ENCODE assay signal across 25 cellular contexts in genomic region chr11:110522456-110522855, GRCh38.
DNase-seq lines count a peak whose midpoint lies in the region; ATAC-seq, FAIRE-seq and TF ChIP-seq lines count a peak whose summit lies in the region.
"Had no signal": no experiment of that assay in that cellular context is flagged by ENCODE, and none has a peak within 500 bp of the region (broad histone marks: within the 10 kb centered on the region; RNA-seq: fewer than 3 reads in every experiment).

No MANE protein-coding gene starts in this region.

- no peak for TF ChIP-seq CTCF in DND-41 (IDR thresholded peaks at IDR 0.05; ENCODE audit: borderline replicate concordance, extremely low read depth, low read length, poor library complexity, severe bottlenecking)
- TF ChIP-seq CTCF in bronchial epithelial cell (IDR thresholded peaks at IDR 0.05; ENCODE audit: insufficient read depth, low read length, severe bottlenecking): no peak

- H2AFZ ChIP-seq in DND-41 (ENCODE audit: low read depth, low read length): no peak overlapping the region

- FAIRE-seq in bronchial epithelial cell (lab: Jason Lieb, UNC) (no peak), urothelium cell line (lab: Jason Lieb, UNC) (no peak)
- FAIRE-seq: GM18507, GM19239, HTR-8/SVneo had no signal

- in situ Hi-C loops in KBM-7 (cut with MboI; ENCODE audit: low pct_unique_long_range_greater_than_20kb, low sequenced_read_pairs): no loop called here

- no peak overlapping the region for H3K4me3 ChIP-seq in DND-41 (ENCODE audit: low read depth in 1 of 2, low read length in 2 of 2)
- no peak overlapping the region for H3K4me3 ChIP-seq in bronchial epithelial cell (ENCODE audit: low read depth, low read length)
- H3K4me3 ChIP-seq: dorsolateral prefrontal cortex, esophagus muscularis mucosa, lower lobe of right lung, skin epidermis, thoracic aorta had no signal

- peaks cover 24 to 30% of the 10 kb centered on the region in 2 donors for H3K4me1 Mint-ChIP-seq in natural killer cell treated with Interleukin-12 subunit alpha and Interleukin-12 subunit beta and Interleukin-15 and Interleukin-18, amount 100 ng/mL, for 72 hours (ENCODE audit: low read depth in 2 of 2)
- peaks cover 13% of the 10 kb centered on the region for H3K4me1 Mint-ChIP-seq in stimulated activated memory B cell treated with anti-CD40 and anti-IgM and Interleukin-4, amounts not matched to agents 10 μg/mL and 1 μg/mL and 100 μg/mL, for 72 hours

- 0 out of 3 replicates have a peak, but pooled peaks have one; percentile 37 for ATAC-seq in DND-41 (ENCODE audit: insufficient read depth, low read depth)
- no peak for ATAC-seq in natural killer cell treated with Interleukin-12 subunit alpha and Interleukin-12 subunit beta and Interleukin-15 and Interleukin-18, amount 100 ng/mL, for 72 hours
- ATAC-seq in stimulated activated memory B cell treated with anti-CD40 and anti-IgM and Interleukin-4, amounts not matched to agents 10 μg/mL and 1 μg/mL and 100 μg/mL, for 72 hours: no peak
- ATAC-seq in GM18873 (IDR thresholded peaks at IDR 0.05; ENCODE audit: low FRiP score, unreplicated experiment): no peak
- ATAC-seq: activated CD4-positive, alpha-beta T cell treated with anti-CD3 and anti-CD28 coated beads for 36 hours had no signal

- peak overlapping the region; percentile 25 for H3K4me3 Mint-ChIP-seq in natural killer cell treated with Interleukin-12 subunit alpha and Interleukin-12 subunit beta and Interleukin-15 and Interleukin-18, amount 100 ng/mL, for 72 hours
- H3K4me3 Mint-ChIP-seq in stimulated activated memory B cell treated with anti-CD40 and anti-IgM and Interleukin-4, amounts not matched to agents 10 μg/mL and 1 μg/mL and 100 μg/mL, for 72 hours: no peak overlapping the region
- H3K4me3 Mint-ChIP-seq: activated CD4-positive, alpha-beta T cell treated with anti-CD3 and anti-CD28 coated beads for 36 hours; CD14-positive monocyte had no signal

- peaks cover 3% of the 10 kb centered on the region for H3K9me3 Mint-ChIP-seq in natural killer cell treated with Interleukin-12 subunit alpha and Interleukin-12 subunit beta and Interleukin-15 and Interleukin-18, amount 100 ng/mL, for 72 hours
- peaks cover 15% of the 10 kb centered on the region for H3K9me3 Mint-ChIP-seq in stimulated activated memory B cell treated with anti-CD40 and anti-IgM and Interleukin-4, amounts not matched to agents 10 μg/mL and 1 μg/mL and 100 μg/mL, for 72 hours

- peaks cover 6% of the 10 kb centered on the region for H3K9me3 ChIP-seq in DND-41 (ENCODE audit: insufficient read depth, low read length, severe bottlenecking)
- H3K9me3 ChIP-seq: esophagus muscularis mucosa, lower lobe of right lung, thoracic aorta had no signal

- no peaks in the 10 kb centered on the region for H3K79me2 ChIP-seq in DND-41 (ENCODE audit: insufficient read depth, low read length)

- peak overlapping the region; percentile 39 to 87 for H3K27ac Mint-ChIP-seq in natural killer cell treated with Interleukin-12 subunit alpha and Interleukin-12 subunit beta and Interleukin-15 and Interleukin-18, amount 100 ng/mL, for 72 hours
- no peak overlapping the region for H3K27ac Mint-ChIP-seq in stimulated activated memory B cell treated with anti-CD40 and anti-IgM and Interleukin-4, amounts not matched to agents 10 μg/mL and 1 μg/mL and 100 μg/mL, for 72 hours
- H3K27ac Mint-ChIP-seq: activated CD4-positive, alpha-beta T cell treated with anti-CD3 and anti-CD28 coated beads for 36 hours had no signal

- H3K27ac ChIP-seq in DND-41 (ENCODE audit: low read length): no peak overlapping the region
- H3K27ac ChIP-seq: dorsolateral prefrontal cortex, esophagus muscularis mucosa, lower lobe of right lung, skin epidermis, thoracic aorta had no signal

- H3K36me3 ChIP-seq in DND-41 (ENCODE audit: insufficient read depth, low read length) (no peaks in the 10 kb centered on the region), bronchial epithelial cell (ENCODE audit: control insufficient read depth, insufficient read depth, low read length) (no peaks in the 10 kb centered on the region)
- H3K36me3 ChIP-seq: esophagus muscularis mucosa, lower lobe of right lung, thoracic aorta had no signal

- H3K4me1 ChIP-seq in DND-41 (ENCODE audit: insufficient read depth, low read length): no peaks in the 10 kb centered on the region
- H3K4me1 ChIP-seq: esophagus muscularis mucosa had no signal

- no peak overlapping the region for H3K9ac ChIP-seq in DND-41 (ENCODE audit: low read depth, low read length)

- H3K4me2 ChIP-seq in DND-41 (ENCODE audit: insufficient read depth, low read length): no peak overlapping the region

- no peaks in the 10 kb centered on the region for H3K36me3 Mint-ChIP-seq in natural killer cell treated with Interleukin-12 subunit alpha and Interleukin-12 subunit beta and Interleukin-15 and Interleukin-18, amount 100 ng/mL, for 72 hours
- H3K36me3 Mint-ChIP-seq in stimulated activated memory B cell treated with anti-CD40 and anti-IgM and Interleukin-4, amounts not matched to agents 10 μg/mL and 1 μg/mL and 100 μg/mL, for 72 hours: no peaks in the 10 kb centered on the region
- H3K36me3 Mint-ChIP-seq: CD14-positive monocyte had no signal

- no peaks in the 10 kb centered on the region for H3K27me3 Mint-ChIP-seq in natural killer cell treated with Interleukin-12 subunit alpha and Interleukin-12 subunit beta and Interleukin-15 and Interleukin-18, amount 100 ng/mL, for 72 hours
- H3K27me3 Mint-ChIP-seq in stimulated activated memory B cell treated with anti-CD40 and anti-IgM and Interleukin-4, amounts not matched to agents 10 μg/mL and 1 μg/mL and 100 μg/mL, for 72 hours: no peaks in the 10 kb centered on the region
- H3K27me3 Mint-ChIP-seq: activated CD4-positive, alpha-beta T cell treated with anti-CD3 and anti-CD28 coated beads for 36 hours had no signal

- H3K27me3 ChIP-seq in DND-41 (ENCODE audit: insufficient read depth, low read length, poor library complexity): no peaks in the 10 kb centered on the region
- no peaks in the 10 kb centered on the region for H3K27me3 ChIP-seq in bronchial epithelial cell (ENCODE audit: control insufficient read depth, insufficient read depth, low read length)
- H3K27me3 ChIP-seq: dorsolateral prefrontal cortex, esophagus muscularis mucosa had no signal

- DNase-seq in DND-41 (no peak), KBM-7 (peak; percentile 68), bronchial epithelial cell (ENCODE audit: low read depth) (peak; percentile 73), urothelium cell line (ENCODE audit: low spot score) (no peak)
- DNase-seq in natural killer cell treated with Interleukin-12 subunit alpha and Interleukin-12 subunit beta and Interleukin-15 and Interleukin-18, amount 100 ng/mL, for 72 hours (ENCODE audit: low spot score): no peak
- DNase-seq: activated CD4-positive, alpha-beta T cell treated with anti-CD3 and anti-CD28 coated beads for 36 hours; activated naive CD4-positive, alpha-beta T cell treated with anti-CD3 and anti-CD28 coated beads, Interleukin-2, amount 50 U/mL, for 16 hours; DMS53; dorsolateral prefrontal cortex; lower lobe of right lung; NCI-H2081; NCI-H524; posterior cingulate gyrus; SIG-M5; stimulated activated CD4-positive, alpha-beta T cell treated with anti-CD3 and anti-CD28 coated beads, Interleukin-4, amount 100 ng/mL, for 24 hours; stimulated activated CD8-positive, alpha-beta memory T cell treated with anti-CD3 and anti-CD28 coated beads, Interleukin-4, amount 100 ng/mL, for 48 hours had no signal

- no peaks in the 10 kb centered on the region for H4K20me1 ChIP-seq in DND-41 (ENCODE audit: insufficient read depth, low read length)

Comparison
In these comparisons a context has a peak if more than half of its experiments do, and no peak if none do; other contexts are left out.
1. DNase-seq: peak in KBM-7 (single experiment) and bronchial epithelial cell (single experiment); none in DND-41 (single experiment), natural killer cell treated with Interleukin-12 subunit alpha and Interleukin-12 subunit beta and Interleukin-15 and Interleukin-18, amount 100 ng/mL, for 72 hours (single experiment) and urothelium cell line (single experiment).